9 cellular contexts compared by ENCODE assay signal in the genomic region with DNA sequence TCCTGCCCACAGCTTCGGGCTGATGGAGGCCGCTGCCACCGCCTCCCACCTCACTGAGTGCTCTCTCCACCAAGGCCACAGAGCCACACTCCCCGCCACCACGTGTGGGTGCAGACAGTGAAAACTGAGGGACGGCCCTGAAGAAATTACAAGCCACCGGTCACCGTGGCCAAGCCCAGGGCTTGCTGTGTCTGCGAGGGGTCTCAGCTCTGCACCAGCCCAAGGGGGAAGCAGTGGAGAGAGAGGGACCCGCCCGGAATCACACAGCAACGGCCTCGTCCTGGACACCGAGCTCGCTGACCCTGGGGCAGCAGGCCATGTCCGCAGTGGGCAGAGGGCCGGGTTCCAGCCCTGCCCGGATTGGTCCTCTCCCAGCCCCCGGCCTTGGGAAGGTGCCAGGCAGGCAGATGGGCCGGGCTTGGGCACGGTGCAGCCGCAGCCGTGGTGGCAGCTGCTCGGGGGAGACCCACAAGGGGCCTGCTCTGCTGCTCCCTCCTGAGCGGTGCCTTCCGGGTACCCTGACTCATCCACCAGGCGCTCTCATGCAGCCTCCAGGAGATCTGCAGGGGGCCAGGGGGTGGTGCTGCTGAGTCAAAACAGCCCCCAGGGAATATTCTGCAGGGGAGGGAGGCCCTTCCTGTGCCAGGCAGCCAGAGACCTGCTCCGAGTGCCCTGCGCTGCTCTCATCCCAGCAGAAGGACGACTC. TPM values are rescaled to one million over a fixed set of nuclear protein-coding genes. Genes with fewer than 3 reads are reported as not detected.
A peak's percentile ranks its signal among the peaks of the same experiment; 100 is the strongest.
DNase-seq lines count a peak whose midpoint lies in the region; ATAC-seq and TF ChIP-seq lines count a peak whose summit lies in the region.
"Had no signal": no experiment of that assay in that cellular context is flagged by ENCODE, and none has a peak within 500 bp of the region (broad histone marks: within the 10 kb centered on the region; RNA-seq: fewer than 3 reads in every experiment).

No MANE protein-coding gene starts in this region.

- TF ChIP-seq POLR2A in transverse colon (IDR thresholded peaks at IDR 0.05): no peak

- no peak overlapping the region for H3K9ac ChIP-seq in endodermal cell (ENCODE audit: extremely low read depth, low read length, poor library complexity, severe bottlenecking)

- no peak overlapping the region for H3K4me3 Mint-ChIP-seq in endodermal cell
- H3K4me3 Mint-ChIP-seq in progenitor cell of endocrine pancreas (ENCODE audit: low read depth): no peak overlapping the region

- no peaks in the 10 kb centered on the region for H3K27me3 Mint-ChIP-seq in endodermal cell (ENCODE audit: insufficient read depth)
- H3K27me3 Mint-ChIP-seq in progenitor cell of endocrine pancreas: no peaks in the 10 kb centered on the region

- no peaks in the 10 kb centered on the region for H4K20me1 ChIP-seq in PC-9 (ENCODE audit: insufficient read depth)

- no peak overlapping the region for H3K27ac ChIP-seq in PC-9
- H3K27ac ChIP-seq in endodermal cell (ENCODE audit: low read depth, low read length): no peak overlapping the region
- H3K27ac ChIP-seq in transverse colon: peak overlapping the region in 1 of 4 donors; percentile 32
- H3K27ac ChIP-seq: right lobe of liver had no signal

- WGBS in endodermal cell (ENCODE audit: insufficient coverage in 1 of 2, insufficient read length in 1 of 2), 2 experiments: 70 to 81% methylated on average over 22 to 30 of the region's 30 CpGs
- 41% methylated on average over 27 of the region's 30 CpGs; no CpG with 5 or more reads in 1 of the 2 donors for WGBS in transverse colon (ENCODE audit: low coverage in 1 of 2), 2 donors

- CTCF ChIA-PET in PC-9 (lab: Charles Lee): no interaction called here

- H3K9me3 ChIP-seq in PC-9 (ENCODE audit: insufficient read depth, low read depth) (no peaks in the 10 kb centered on the region), endodermal cell (ENCODE audit: control insufficient read depth, low read length) (no peaks in the 10 kb centered on the region), transverse colon (no peaks in the 10 kb centered on the region)
- H3K9me3 ChIP-seq: right lobe of liver had no signal

- peaks cover 8% of the 10 kb centered on the region; the same call in 1 of the 2 replicates for H3F3A ChIP-seq in PC-9 (ENCODE audit: insufficient read depth, low read depth)

- no peaks in the 10 kb centered on the region for H3K79me2 ChIP-seq in PC-9 (ENCODE audit: low read depth)

- peak; percentile 52 for ATAC-seq in HG03066 (IDR thresholded peaks at IDR 0.05; ENCODE audit: low read depth, unreplicated experiment)

- H3K27ac Mint-ChIP-seq in endodermal cell: no peak overlapping the region
- no peak overlapping the region for H3K27ac Mint-ChIP-seq in progenitor cell of endocrine pancreas

- H3K9me3 Mint-ChIP-seq in endodermal cell (peaks cover 1% of the 10 kb centered on the region), progenitor cell of endocrine pancreas (ENCODE audit: low read depth) (no peaks in the 10 kb centered on the region)

- H3K4me2 ChIP-seq in PC-9: peak overlapping the region; percentile 73

- intact Hi-C loops in PC-9 (cut with micrococcal nuclease; ENCODE audit: unreplicated experiment) (loop anchor here (5.0 to 10.0 kb wide), 3 partner anchors 70 to 292 kb away; a partner anchor contains a TSS), transverse colon (cut with DNase I; ENCODE audit: low total_unique reads) (no loop called here)

- H3K36me3 Mint-ChIP-seq in endodermal cell (ENCODE audit: low read depth): no peaks in the 10 kb centered on the region
- H3K36me3 Mint-ChIP-seq in progenitor cell of endocrine pancreas (ENCODE audit: insufficient read depth): no peaks in the 10 kb centered on the region

- POLR2A ChIA-PET in PC-9 (lab: Charles Lee; ENCODE audit: unreplicated experiment): no interaction called here

- DNase-seq in ELF-1 (ENCODE audit: low read depth, low spot score) (peak; percentile 84), PC-9 (peak; percentile 80 to 91), endodermal cell (peak; percentile 87), occipital lobe (lab: John Stamatoyannopoulos, UW) (peak; percentile 34), ecto neural progenitor cell (ENCODE audit: low spot score) (no peak), progenitor cell of endocrine pancreas (ENCODE audit: low spot score, unreplicated experiment) (no peak), transverse colon (no peak)
- DNase-seq: right lobe of liver had no signal

- TF ChIP-seq CTCF in PC-9 (conservative IDR thresholded peaks at IDR 0.05) (peak; percentile 60; the same call in 1 of the 2 replicates), endodermal cell (conservative IDR thresholded peaks at IDR 0.05) (peak; percentile 49), progenitor cell of endocrine pancreas (IDR thresholded peaks at IDR 0.05; ENCODE audit: unreplicated experiment) (no peak), transverse colon (IDR thresholded peaks at IDR 0.05) (no peak)

- BruUV-seq in PC-9 (replicated peaks; lab: Mats Ljungman, UMichigan): no TSS peak

- H3K9me2 ChIP-seq in PC-9 (ENCODE audit: insufficient read depth): no peaks in the 10 kb centered on the region

- H3K4me1 ChIP-seq in PC-9 (replicated peaks; ENCODE audit: insufficient read depth) (peaks cover 38% of the 10 kb centered on the region), endodermal cell (ENCODE audit: control insufficient read depth, insufficient read depth, low read length) (no peaks in the 10 kb centered on the region), transverse colon (peaks cover 11 to 37% (median 27%) of the 10 kb centered on the region in 4 donors)
- H3K4me1 ChIP-seq: right lobe of liver had no signal

- H3K4me3 ChIP-seq in PC-9 (peak overlapping the region; percentile 33; the same call in 1 of the 2 replicates), endodermal cell (ENCODE audit: low read length) (no peak overlapping the region), transverse colon (no peak overlapping the region)
- H3K4me3 ChIP-seq: right lobe of liver had no signal

- no peaks in the 10 kb centered on the region for H3K27me3 ChIP-seq in PC-9 (ENCODE audit: insufficient read depth, low read depth)
- no peaks in the 10 kb centered on the region for H3K27me3 ChIP-seq in endodermal cell (ENCODE audit: control insufficient read depth, insufficient read depth, low read length, poor library complexity, severe bottlenecking)
- H3K27me3 ChIP-seq in transverse colon: peaks cover 12% of the 10 kb centered on the region
- H3K27me3 ChIP-seq: right lobe of liver had no signal

- no peak overlapping the region; the same call in 1 of the 2 replicates for H2AFZ ChIP-seq in PC-9

- H3K36me3 ChIP-seq in PC-9 (ENCODE audit: low read depth) (no peaks in the 10 kb centered on the region), endodermal cell (ENCODE audit: control insufficient read depth, insufficient read depth, low read length) (no peaks in the 10 kb centered on the region), transverse colon (no peaks in the 10 kb centered on the region)
- H3K36me3 ChIP-seq: right lobe of liver had no signal

- TF ChIP-seq EP300 in transverse colon (IDR thresholded peaks at IDR 0.05; ENCODE audit: low read depth): no peak

- in situ Hi-C loops in transverse colon (cut with MboI; ENCODE audit: low pct_ligation_motif_present in 1 of 4, low pct_unique_long_range_greater_than_20kb in 1 of 4, low sequenced_read_pairs in 3 of 4): loop anchor here in 3 of 4 donors (25.0 kb wide), 2 partner anchors 237 to 287 kb away; a partner anchor contains a TSS

- H3K4me1 Mint-ChIP-seq in endodermal cell: peaks cover 3% of the 10 kb centered on the region
- peaks cover 15% of the 10 kb centered on the region for H3K4me1 Mint-ChIP-seq in progenitor cell of endocrine pancreas (ENCODE audit: low read depth)

RNA-seq across cellular contexts. Expression of a gene that starts 52.0 kb away (rescaled TPM):
- total RNA-seq in PC-9 (2021) (0.88 and 1.0 TPM in 2 replicates), endodermal cell (1 to 10 TPM; 1.0 to 3.1 TPM), occipital lobe (1.9 TPM), progenitor cell of endocrine pancreas (12.5 and 12.9 TPM in 2 replicates), transverse colon (10 to 100 TPM in 1 of 4 donors, 1 to 10 TPM in 3; 4.0 to 18.5 (median 5.5) TPM)
- 5.5 TPM for polyA plus RNA-seq in endodermal cell (2013, experiment 1 of 2)
- polyA plus RNA-seq in endodermal cell (2013, experiment 2 of 2): 4.3 TPM

RNA-seq across cellular contexts. Expression of a gene that starts 58.5 kb away (rescaled TPM):
- total RNA-seq in PC-9 (2021) (not detected in 2 replicates), endodermal cell (not detected), occipital lobe (not detected), progenitor cell of endocrine pancreas (0.46 TPM in 1 of 2 replicates, not detected in the other), transverse colon (not detected)
- polyA plus RNA-seq in endodermal cell (2013, experiment 1 of 2): not detected
- not detected for polyA plus RNA-seq in endodermal cell (2013, experiment 2 of 2)

Comparison
In these comparisons a context has a peak if more than half of its experiments do, and no peak if none do; other contexts are left out.
1. DNase-seq: peak in ELF-1 (single experiment), PC-9 (2 of 2), endodermal cell (single experiment) and occipital lobe (single experiment); none in ecto neural progenitor cell (single experiment), progenitor cell of endocrine pancreas (single experiment) and transverse colon (single experiment).
2. CTCF ChIP-seq: peak in PC-9 (single experiment) and endodermal cell (single experiment); none in progenitor cell of endocrine pancreas (single experiment) and transverse colon (0 of 5).